Comparison of ENCODE assay signal across 22 cellular contexts in the genomic region with DNA sequence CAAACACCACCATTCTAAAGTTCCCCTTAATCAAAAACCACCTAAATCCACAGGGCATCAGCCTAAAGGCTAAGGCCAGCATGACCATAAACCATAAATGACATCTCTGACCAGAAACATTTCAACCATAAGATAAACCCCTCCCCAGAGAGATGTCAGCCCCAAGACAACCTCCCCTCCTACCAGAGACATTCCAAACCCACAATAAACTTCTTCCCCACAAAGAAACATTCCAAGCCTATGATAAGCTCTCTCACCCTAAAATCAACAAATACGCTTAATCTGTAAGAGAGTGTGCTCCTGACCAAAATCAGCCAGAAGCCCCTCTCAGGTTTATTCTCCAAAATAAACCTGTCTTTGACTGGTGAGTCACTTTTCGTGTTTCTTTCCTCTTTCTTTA.
"Had no signal": no experiment of that assay in that cellular context is flagged by ENCODE, and none has a peak within 500 bp of the region (broad histone marks: within the 10 kb centered on the region; RNA-seq: fewer than 3 reads in every experiment).

No MANE protein-coding gene starts in this region.

- H3K36me3 ChIP-seq: esophagus squamous epithelium, heart left ventricle, neural progenitor cell, ovary, right atrium auricular region, sigmoid colon, stomach, thoracic aorta, transverse colon had no signal

- H3K4me1 ChIP-seq: heart left ventricle, neural progenitor cell, right atrium auricular region, sigmoid colon, transverse colon had no signal

- H3K27ac Mint-ChIP-seq: effector memory CD8-positive, alpha-beta T cell; natural killer cell treated with Interleukin-12 subunit alpha and Interleukin-12 subunit beta and Interleukin-15 and Interleukin-18, amount 100 ng/mL, for 72 hours; neural progenitor cell had no signal

- H3K27me3 ChIP-seq: esophagus squamous epithelium, heart left ventricle, ovary, right atrium auricular region, sigmoid colon, stomach, transverse colon had no signal

- H3K4me3 Mint-ChIP-seq: effector memory CD8-positive, alpha-beta T cell; natural killer cell treated with Interleukin-12 subunit alpha and Interleukin-12 subunit beta and Interleukin-15 and Interleukin-18, amount 100 ng/mL, for 72 hours; neural progenitor cell had no signal

- H3K9me3 ChIP-seq: ovary, sigmoid colon, transverse colon had no signal

- H3K4me1 Mint-ChIP-seq: neural progenitor cell had no signal

- DNase-seq: effector memory CD8-positive, alpha-beta T cell; esophagus squamous epithelium; heart left ventricle; hippocampal formation; left colon; left ventricle myocardium superior; mesenchymal stem cell; midbrain; nucleus accumbens; ovary; sigmoid colon; small intestine; stimulated activated CD4-positive, alpha-beta T cell treated with anti-CD3 and anti-CD28 coated beads, Interleukin-12 subunit alpha, Interleukin-12 subunit beta, amount 100 ng/mL, for 4 hours; stimulated activated naive CD4-positive, alpha-beta T cell; stomach; substantia nigra; transverse colon had no signal

- H3K27ac ChIP-seq: esophagus squamous epithelium, heart left ventricle, neural progenitor cell, ovary, right atrium auricular region, sigmoid colon, stomach, thoracic aorta, transverse colon had no signal

- H3K36me3 Mint-ChIP-seq: neural progenitor cell had no signal

- H3K4me3 ChIP-seq: esophagus squamous epithelium, heart left ventricle, lung, neural progenitor cell, ovary, right atrium auricular region, sigmoid colon, stomach, thoracic aorta, transverse colon had no signal
